ENCODE assay signal across 15 cellular contexts in genomic region chr13:96982672-96983071, GRCh38. TPM values are rescaled to one million over a fixed set of nuclear protein-coding genes. Genes with fewer than 3 reads are reported as not detected.
DNase-seq lines count a peak whose midpoint lies in the region; ATAC-seq, FAIRE-seq and TF ChIP-seq lines count a peak whose summit lies in the region.
"Had no signal": no experiment of that assay in that cellular context is flagged by ENCODE, and none has a peak within 500 bp of the region (broad histone marks: within the 10 kb centered on the region; RNA-seq: fewer than 3 reads in every experiment).

No MANE protein-coding gene starts in this region.

- ATAC-seq in HepG2 (no peak), left lobe of liver (peak; percentile 33)

- H3K27me3 ChIP-seq in liver (ENCODE audit: control insufficient read depth in 4 of 4, insufficient read depth in 4 of 4, low read length in 3 of 4) (peaks cover 0 to 10% (median 0%) of the 10 kb centered on the region in 4 donors), HepG2 (ENCODE audit: control insufficient read depth in 1 of 2, insufficient read depth in 2 of 2, low read length in 2 of 2) (peaks cover 0 to 12% of the 10 kb centered on the region in 2 experiments; a peak in 2 of 5 replicates)

- no peak for TF ChIP-seq CTCF in liver (IDR thresholded peaks at IDR 0.05; ENCODE audit: low read depth, low read length, missing input control)
- no peak for TF ChIP-seq CTCF in HepG2 (CRISPR knock-in tag; IDR thresholded peaks at IDR 0.05)

- POLR2A ChIA-PET in HepG2 (lab: Yijun Ruan, JAX), result no interaction called here

- H3K4me2 ChIP-seq in HepG2 (ENCODE audit: low read depth, low read length), result no peak overlapping the region

- TF ChIP-seq POLR2A in HepG2 (IDR thresholded peaks at IDR 0.05; ENCODE audit: insufficient read depth in 1 of 2, low read depth in 2 of 2, low read length in 2 of 2), result no peak

- FAIRE-seq in HepG2 (lab: Jason Lieb, UNC), result no peak

- H3K79me2 ChIP-seq in HepG2 (ENCODE audit: insufficient read depth, low read length), result no peaks in the 10 kb centered on the region

- in situ Hi-C loops in HepG2 (cut with HindIII; ENCODE audit: extremely low pct_ligation_motif_present, low pct_unique_long_range_greater_than_20kb), result no loop called here

- H3K4me1 ChIP-seq in liver (ENCODE audit: control insufficient read depth in 4 of 4, insufficient read depth in 4 of 4, low read length in 3 of 4) (peaks cover 0 to 3% (median 0%) of the 10 kb centered on the region in 4 donors), HepG2 (ENCODE audit: insufficient read depth, low read length) (no peaks in the 10 kb centered on the region)

- H3K27ac ChIP-seq in liver (ENCODE audit: low read depth in 1 of 2, low read length in 2 of 2) (no peak overlapping the region), HepG2 (ENCODE audit: extremely low read length, insufficient read depth, low read length) (no peak overlapping the region)

- H2AFZ ChIP-seq in HepG2 (ENCODE audit: low read length), result no peak overlapping the region

- no peaks in the 10 kb centered on the region for H4K20me1 ChIP-seq in HepG2 (ENCODE audit: insufficient read depth, low read length)

- WGBS in liver, result 55% methylated on average over 2 of the region's 2 CpGs
- WGBS in HepG2 (ENCODE audit: low lambda C conversion rate), result 31% methylated on average over 2 of the region's 2 CpGs

- H3K36me3 ChIP-seq in liver (ENCODE audit: control insufficient read depth in 4 of 4, insufficient read depth in 3 of 4, low read depth in 1 of 4, low read length in 3 of 4) (no peaks in the 10 kb centered on the region), HepG2 (replicated peaks in 1 of 2; ENCODE audit: control insufficient read depth in 1 of 2, insufficient read depth in 2 of 2, low read length in 2 of 2) (no peaks in the 10 kb centered on the region)

- TF ChIP-seq EP300 in HepG2 (IDR thresholded peaks at IDR 0.05; ENCODE audit: low read depth in 2 of 2, low read length in 2 of 2) (no peak), HepG2 (CRISPR knock-in tag; IDR thresholded peaks at IDR 0.05; ENCODE audit: borderline replicate concordance) (no peak)

- no peak for TF ChIP-seq RAD21 in liver (IDR thresholded peaks at IDR 0.05)
- no peak for TF ChIP-seq RAD21 in HepG2 (CRISPR knock-in tag; IDR thresholded peaks at IDR 0.05)

- intact Hi-C loops in HepG2 (cut with micrococcal nuclease; ENCODE audit: unreplicated experiment), result no loop called here

- peaks cover 0 to 5% (median 1%) of the 10 kb centered on the region in 4 donors for H3K9me3 ChIP-seq in liver (ENCODE audit: control insufficient read depth in 4 of 4, low read length in 3 of 4)
- no peaks in the 10 kb centered on the region for H3K9me3 ChIP-seq in HepG2 (ENCODE audit: low read length)

- no peak overlapping the region for H3K4me3 ChIP-seq in liver (ENCODE audit: low read depth in 1 of 3, low read length in 3 of 3)
- no peak overlapping the region for H3K4me3 ChIP-seq in HepG2 (replicated peaks in 1 of 3; ENCODE audit: insufficient read depth in 1 of 3, low read depth in 2 of 3, low read length in 3 of 3)

- CTCF ChIA-PET in HepG2 (lab: Yijun Ruan, JAX; ENCODE audit: low intra/inter-chr PET ratio, low total read pairs), result no interaction called here

- H3K9ac ChIP-seq in liver (ENCODE audit: low read depth in 1 of 2, low read length in 2 of 2), result no peak overlapping the region
- no peak overlapping the region for H3K9ac ChIP-seq in HepG2 (ENCODE audit: insufficient read depth, low read depth, low read length)

- DNase-seq in HepG2 (ENCODE audit: low spot score) (no peak), dermis blood vessel endothelial cell (peak; percentile 87), left lobe of liver (ENCODE audit: low spot score) (no peak), GM03348 (ENCODE audit: low spot score) (no peak), anterior cingulate cortex (lab: John Stamatoyannopoulos, UW) (no peak)
- DNase-seq in stimulated activated CD4-positive, alpha-beta T cell treated with anti-CD3 and anti-CD28 coated beads, Interleukin-4, amount 100 ng/mL, for 4 hours, result no peak
- no peak for DNase-seq in activated CD4-positive, alpha-beta T cell treated with anti-CD3 and anti-CD28 coated beads for 48 hours
- DNase-seq: activated naive CD8-positive, alpha-beta T cell treated with anti-CD3 and anti-CD28 coated beads, Interleukin-2, amount 10 ng/mL, durations not matched to agents 7 days and 5 days; DMS53; NCI-H2081 had no signal

- BruUV-seq in HepG2 (replicated peaks; lab: Mats Ljungman, UMichigan), result no TSS peak

TF ChIP-seq in liver, 16 proteins besides CTCF, POLR2A, EP300 and RAD21:
- TF ChIP-seq FOXA1 (IDR thresholded peaks at IDR 0.05) (no peak), YY1 (IDR thresholded peaks at IDR 0.05) (no peak), TAF1 (conservative IDR thresholded peaks at IDR 0.05) (no peak), SP1 (IDR thresholded peaks at IDR 0.05) (peak; percentile 17), NR2F2 (IDR thresholded peaks at IDR 0.05) (peak; percentile 55), MAX (IDR thresholded peaks at IDR 0.05) (peak; percentile 31)

TF ChIP-seq in HepG2, 621 proteins besides CTCF, POLR2A, EP300 and RAD21 (continues in another document):
- TF ChIP-seq ZNF256 (CRISPR knock-in tag; conservative IDR thresholded peaks at IDR 0.05), result no peak
- no peak for TF ChIP-seq ZBTB34 (CRISPR knock-in tag; IDR thresholded peaks at IDR 0.05)
- TF ChIP-seq ZNF101 (CRISPR knock-in tag; IDR thresholded peaks at IDR 0.05; ENCODE audit: borderline replicate concordance, low read depth), result no peak
- TF ChIP-seq MLXIP (CRISPR knock-in tag; IDR thresholded peaks at IDR 0.05; ENCODE audit: borderline replicate concordance), result no peak
- no peak for TF ChIP-seq ZSCAN12 (CRISPR knock-in tag; IDR thresholded peaks at IDR 0.05)

RNA-seq across cellular contexts. Expression of gene OXGR1, which starts 11.6 kb away (rescaled TPM):
- not detected for total RNA-seq in liver
- polyA plus RNA-seq in liver, result not detected
- not detected in 2 replicates for total RNA-seq in HepG2 (2016; rRNA removed; fragmentation: Illumina TruSeq; extraction: Trizol)
- not detected in 2 replicates for total RNA-seq in HepG2 (2016; cell fraction: cytosol; rRNA removed; fragmentation: Illumina TruSeq; extraction: Trizol; ENCODE audit: low read depth)
- total RNA-seq in HepG2 (2016; cell fraction: insoluble cytoplasmic fraction; rRNA removed; fragmentation: Illumina TruSeq; extraction: Trizol), result not detected in 2 replicates
- not detected in 2 replicates for total RNA-seq in HepG2 (2016; cell fraction: membrane; rRNA removed; fragmentation: Illumina TruSeq; extraction: Trizol)
- total RNA-seq in HepG2 (2016; cell fraction: nucleus; rRNA removed; fragmentation: Illumina TruSeq; extraction: Trizol), result not detected in 2 replicates
- polyA plus RNA-seq in HepG2 (2011; rRNA removed), result not detected in 2 replicates
- polyA plus RNA-seq in HepG2 (2011; cell fraction: cytosol; rRNA removed), result not detected in 2 replicates
- polyA plus RNA-seq in HepG2 (2011; cell fraction: nucleus; rRNA removed), result not detected in 2 replicates
- polyA plus RNA-seq in HepG2 (2012), result not detected in 2 replicates
- polyA plus RNA-seq in HepG2 (2016; cell fraction: cytosol; fragmentation: Illumina TruSeq; extraction: Trizol; ENCODE audit: low read depth), result not detected in 2 replicates
- not detected in 2 replicates for polyA plus RNA-seq in HepG2 (2016; cell fraction: insoluble cytoplasmic fraction; fragmentation: Illumina TruSeq; extraction: Trizol; ENCODE audit: low read depth)
- polyA plus RNA-seq in HepG2 (2016; cell fraction: membrane; fragmentation: Illumina TruSeq; extraction: Trizol; ENCODE audit: low read depth), result not detected in 2 replicates
- polyA plus RNA-seq in HepG2 (2016; cell fraction: nucleus; fragmentation: Illumina TruSeq; extraction: Trizol; ENCODE audit: insufficient read depth, low read depth), result not detected in 2 replicates
- polyA minus RNA-seq in HepG2 (2011; rRNA and poly(A)+ RNA removed; ENCODE audit: low replicate concordance), result not detected in 2 replicates
- polyA minus RNA-seq in HepG2 (2011; cell fraction: cytosol; rRNA and poly(A)+ RNA removed), result not detected in 2 replicates
- polyA minus RNA-seq in HepG2 (2011; cell fraction: nucleus; rRNA and poly(A)+ RNA removed), result not detected in 2 replicates
- total RNA-seq in dermis blood vessel endothelial cell, result not detected in 2 replicates
- total RNA-seq in left lobe of liver, result not detected
- total RNA-seq: activated naive CD8-positive, alpha-beta T cell treated with anti-CD3 and anti-CD28 coated beads, Interleukin-2, amount 10 ng/mL, durations not matched to agents 7 days and 5 days; myocyte; OCI-LY7; T-helper 2 cell treated with Interferon-gamma antibody and Interleukin-4, amounts not matched to agents 100 ng/mL and 5 ng/mL, for 36 hours had no signal
- polyA plus RNA-seq: IgD-negative memory B cell had no signal
